ENCODE assay signal across 23 cellular contexts in genomic region chr18:46814394-46814793, GRCh38. TPM values are rescaled to one million over a fixed set of nuclear protein-coding genes. Genes with fewer than 3 reads are reported as not detected.
A peak's percentile ranks its signal among the peaks of the same experiment; 100 is the strongest.
DNase-seq lines count a peak whose midpoint lies in the region; ATAC-seq and TF ChIP-seq lines count a peak whose summit lies in the region.
"Had no signal": no experiment of that assay in that cellular context is flagged by ENCODE, and none has a peak within 500 bp of the region (broad histone marks: within the 10 kb centered on the region; RNA-seq: fewer than 3 reads in every experiment).

No MANE protein-coding gene starts in this region.

- H3K9me1 ChIP-seq in IMR-90 (ENCODE audit: insufficient read depth, low read length) = peaks cover 2% of the 10 kb centered on the region; the same call in 1 of the 2 replicates

- H2AK5ac ChIP-seq in IMR-90 (ENCODE audit: low read depth, low read length) = no peak overlapping the region

- H3K79me2 ChIP-seq in neural progenitor cell (ENCODE audit: low read depth) = no peaks in the 10 kb centered on the region

- H3K4me3 Mint-ChIP-seq in neural progenitor cell (no peak overlapping the region), type B pancreatic cell (no peak overlapping the region), Calu3 (ENCODE audit: low read depth, unreplicated experiment) (no peak overlapping the region)
- H3K4me3 Mint-ChIP-seq: CD14-positive monocyte; CD4-positive, alpha-beta T cell; CD8-positive, alpha-beta memory T cell had no signal

- POLR2A ChIA-PET in IMR-90 (lab: Charles Lee; ENCODE audit: unreplicated experiment) = no interaction called here

- no CpG with 5 or more reads among the region's 3 CpGs for WGBS in IMR-90 (ENCODE audit: extremely low coverage in 2 of 2, insufficient read length in 1 of 2), 2 experiments

- H4K8ac ChIP-seq in IMR-90 (ENCODE audit: low read depth in 2 of 2, low read length in 2 of 2) = no peak overlapping the region

- H2BK20ac ChIP-seq in IMR-90 (ENCODE audit: low read depth, low read length) = no peak overlapping the region

- in situ Hi-C loops in IMR-90 (cut with MboI; ENCODE audit: low sequenced_read_pairs) = no loop called here

- no peak overlapping the region for H3K27ac ChIP-seq in IMR-90 (ENCODE audit: insufficient read depth, low read length)
- no peak overlapping the region for H3K27ac ChIP-seq in neural progenitor cell
- H3K27ac ChIP-seq in substantia nigra (ENCODE audit: low read depth, low read length, poor library complexity, severe bottlenecking) = no peak overlapping the region
- H3K27ac ChIP-seq in coronary artery = no peak overlapping the region
- H3K27ac ChIP-seq: A549; BLaER1 treated with 17β-estradiol and CSF1 and Interleukin-3, amounts not matched to agents 10 nM and 100 nM; GM23248 had no signal

- no peak overlapping the region for H3K23ac ChIP-seq in IMR-90 (ENCODE audit: low read depth, low read length)

- H2AFZ ChIP-seq in IMR-90 (replicated peaks; ENCODE audit: low read length, poor library complexity) = no peak overlapping the region
- no peak overlapping the region for H2AFZ ChIP-seq in neural progenitor cell (replicated peaks)
- H2AFZ ChIP-seq: GM23248 had no signal

- H3K36me3 Mint-ChIP-seq in neural progenitor cell = peaks cover 4% of the 10 kb centered on the region
- H3K36me3 Mint-ChIP-seq in type B pancreatic cell = no peaks in the 10 kb centered on the region
- no peaks in the 10 kb centered on the region for H3K36me3 Mint-ChIP-seq in Calu3 (ENCODE audit: insufficient read depth, unreplicated experiment)

- H2BK15ac ChIP-seq in IMR-90 (ENCODE audit: low read depth, low read length) = no peak overlapping the region

- no peak overlapping the region for H2BK5ac ChIP-seq in IMR-90 (ENCODE audit: low read depth, low read length, poor library complexity, severe bottlenecking)

- CTCF ChIA-PET in IMR-90 (lab: Yijun Ruan, JAX) = no interaction called here
- CTCF ChIA-PET in Calu3 (lab: Charles Lee) = no interaction called here

- H3K27me3 Mint-ChIP-seq in neural progenitor cell (ENCODE audit: insufficient read depth, low read depth) = no peaks in the 10 kb centered on the region
- H3K27me3 Mint-ChIP-seq in type B pancreatic cell = no peaks in the 10 kb centered on the region
- H3K27me3 Mint-ChIP-seq in Calu3 (ENCODE audit: unreplicated experiment) = no peaks in the 10 kb centered on the region
- H3K27me3 Mint-ChIP-seq: CD4-positive, alpha-beta T cell; CD8-positive, alpha-beta memory T cell had no signal

- H4K20me1 ChIP-seq in IMR-90 (ENCODE audit: insufficient read depth, low read length) = no peaks in the 10 kb centered on the region
- H4K20me1 ChIP-seq in neural progenitor cell (ENCODE audit: low read depth) = no peaks in the 10 kb centered on the region
- H4K20me1 ChIP-seq: BLaER1 treated with 17β-estradiol and CSF1 and Interleukin-3, amounts not matched to agents 10 nM and 100 nM had no signal

- no peak overlapping the region for H3K14ac ChIP-seq in IMR-90 (replicated peaks; ENCODE audit: low read depth, low read length)

- no peak for TF ChIP-seq POLR2A in IMR-90 (IDR thresholded peaks at IDR 0.05; ENCODE audit: low read depth, low read length)

- TF ChIP-seq CTCF in IMR-90 (conservative IDR thresholded peaks at IDR 0.05; ENCODE audit: low read depth, low read length) (no peak), neural progenitor cell (IDR thresholded peaks at IDR 0.05) (no peak), type B pancreatic cell (conservative IDR thresholded peaks at IDR 0.05) (no peak), Calu3 (IDR thresholded peaks at IDR 0.05; ENCODE audit: unreplicated experiment) (no peak), coronary artery (IDR thresholded peaks at IDR 0.05) (no peak)

- H3K27me3 ChIP-seq in IMR-90 (ENCODE audit: control insufficient read depth, insufficient read depth, low read length) (no peaks in the 10 kb centered on the region), neural progenitor cell (no peaks in the 10 kb centered on the region)
- H3K27me3 ChIP-seq: BE2C; BLaER1 treated with 17β-estradiol and CSF1 and Interleukin-3, amounts not matched to agents 10 nM and 100 nM had no signal

- H3K18ac ChIP-seq in IMR-90 (ENCODE audit: low read depth, low read length) = no peak overlapping the region

- intact Hi-C loops in IMR-90 (cut with micrococcal nuclease) (no loop called here), Calu3 (cut with micrococcal nuclease; ENCODE audit: unreplicated experiment) (no loop called here)

- peak; percentile 77 for ATAC-seq in IMR-90 (ENCODE audit: low read depth)
- ATAC-seq: A549 had no signal

- no peaks in the 10 kb centered on the region for H3K79me1 ChIP-seq in IMR-90 (ENCODE audit: low read depth in 1 of 2, low read length in 2 of 2)

- no peaks in the 10 kb centered on the region for H3F3A ChIP-seq in neural progenitor cell (ENCODE audit: low read depth)

- H3K36me3 ChIP-seq in IMR-90 (ENCODE audit: control insufficient read depth, insufficient read depth, low read length) = peaks cover 2% of the 10 kb centered on the region; the same call in 1 of the 2 replicates
- H3K36me3 ChIP-seq in neural progenitor cell = no peaks in the 10 kb centered on the region
- H3K36me3 ChIP-seq: BE2C had no signal

- DNase-seq in IMR-90 (peak; percentile 6), kidney glomerular epithelial cell (lab: John Stamatoyannopoulos, UW) (peak; percentile 31), neural progenitor cell (ENCODE audit: low spot score) (peak; percentile 25), type B pancreatic cell (ENCODE audit: extremely low spot score, unreplicated experiment) (no peak), Calu3 (no peak), substantia nigra (lab: John Stamatoyannopoulos, UW) (no peak), coronary artery (ENCODE audit: low spot score) (no peak)
- DNase-seq: 8988T; ACHN; AML-193; BE2C; CD4-positive, alpha-beta T cell; CD8-positive, alpha-beta memory T cell; DMS53; DMS79 treated with DMSO at 0.1 percent for 48 hours; GF-D8; GM23248; H7; HCEC 1CT had no signal

- H3K9me3 Mint-ChIP-seq in neural progenitor cell (no peaks in the 10 kb centered on the region), type B pancreatic cell (no peaks in the 10 kb centered on the region), Calu3 (ENCODE audit: low read depth, unreplicated experiment) (no peaks in the 10 kb centered on the region)
- H3K9me3 Mint-ChIP-seq: CD14-positive monocyte; CD4-positive, alpha-beta T cell; CD8-positive, alpha-beta memory T cell had no signal

- no peak overlapping the region for H3K9ac ChIP-seq in IMR-90 (ENCODE audit: low read depth, low read length)
- H3K9ac ChIP-seq in neural progenitor cell = no peak overlapping the region
- H3K9ac ChIP-seq: BLaER1 treated with 17β-estradiol and CSF1 and Interleukin-3, amounts not matched to agents 10 nM and 100 nM; GM23248 had no signal

- no peak overlapping the region for H3K56ac ChIP-seq in IMR-90 (ENCODE audit: extremely low read depth, insufficient read depth, low read length)

- no peak overlapping the region for H3K27ac Mint-ChIP-seq in neural progenitor cell
- peak overlapping the region; percentile 14 for H3K27ac Mint-ChIP-seq in type B pancreatic cell
- no peak overlapping the region for H3K27ac Mint-ChIP-seq in Calu3 (ENCODE audit: unreplicated experiment)
- H3K27ac Mint-ChIP-seq: CD4-positive, alpha-beta T cell; CD8-positive, alpha-beta memory T cell had no signal

- no peak overlapping the region for H4K91ac ChIP-seq in IMR-90 (ENCODE audit: insufficient read depth, low read depth, low read length)

- no peak for TF ChIP-seq RAD21 in IMR-90 (IDR thresholded peaks at IDR 0.05; ENCODE audit: low read length)

- no peak overlapping the region for H3K4ac ChIP-seq in IMR-90 (ENCODE audit: low read depth, low read length)

- no peak overlapping the region for H2BK120ac ChIP-seq in IMR-90 (ENCODE audit: low read depth, low read length)

- dilution Hi-C loops in IMR-90 (cut with HindIII; ENCODE audit: low sequenced_read_pairs, unreplicated experiment) = no loop called here

- H3K4me1 ChIP-seq in IMR-90 (ENCODE audit: control insufficient read depth, insufficient read depth, low read length) (peaks cover 4% of the 10 kb centered on the region), neural progenitor cell (peaks cover 13% of the 10 kb centered on the region)
- H3K4me1 ChIP-seq: A549, BE2C had no signal

- H4K5ac ChIP-seq in IMR-90 (ENCODE audit: low read depth, low read length) = no peak overlapping the region

- no peak overlapping the region for H3K4me3 ChIP-seq in IMR-90 (ENCODE audit: insufficient read depth, low read depth, low read length)
- H3K4me3 ChIP-seq in neural progenitor cell = no peak overlapping the region
- no peak overlapping the region for H3K4me3 ChIP-seq in coronary artery
- H3K4me3 ChIP-seq: A549; BLaER1 treated with 17β-estradiol and CSF1 and Interleukin-3, amounts not matched to agents 10 nM and 100 nM; GM23248 had no signal

- BruUV-seq in IMR-90 (replicated peaks; lab: Mats Ljungman, UMichigan) = no TSS peak
- BruUV-seq in Calu3 (replicated peaks; lab: Mats Ljungman, UMichigan) = no TSS peak

- H2AK9ac ChIP-seq in IMR-90 (replicated peaks; ENCODE audit: low read depth, low read length, poor library complexity) = no peak overlapping the region

- no peaks in the 10 kb centered on the region for H3K9me3 ChIP-seq in IMR-90 (ENCODE audit: control insufficient read depth, insufficient read depth, low read length)
- H3K9me3 ChIP-seq in neural progenitor cell (ENCODE audit: low read depth) = no peaks in the 10 kb centered on the region
- H3K9me3 ChIP-seq: A549; BE2C; BLaER1 treated with 17β-estradiol and CSF1 and Interleukin-3, amounts not matched to agents 10 nM and 100 nM had no signal

- H3K4me1 Mint-ChIP-seq in neural progenitor cell (peaks cover 5% of the 10 kb centered on the region), type B pancreatic cell (ENCODE audit: unreplicated experiment) (no peaks in the 10 kb centered on the region), Calu3 (ENCODE audit: low read depth, unreplicated experiment) (no peaks in the 10 kb centered on the region)
- H3K4me1 Mint-ChIP-seq: CD14-positive monocyte; CD8-positive, alpha-beta memory T cell had no signal

- H3K4me2 ChIP-seq in IMR-90 (ENCODE audit: low read depth, low read length) (no peak overlapping the region), neural progenitor cell (no peak overlapping the region)
- H3K4me2 ChIP-seq: A549; BLaER1 treated with 17β-estradiol and CSF1 and Interleukin-3, amounts not matched to agents 10 nM and 100 nM had no signal

TF ChIP-seq in IMR-90, 13 proteins besides CTCF, POLR2A, EP300 and RAD21:
- TF ChIP-seq CHD1 (IDR thresholded peaks at IDR 0.05; ENCODE audit: low read depth, low read length) (no peak), NFE2L2 (IDR thresholded peaks at IDR 0.05; ENCODE audit: low read depth, low read length) (no peak), BHLHE40 (IDR thresholded peaks at IDR 0.05; ENCODE audit: low read depth, low read length) (no peak)

RNA-seq across cellular contexts. Expression of gene ST8SIA5, which starts 57.5 kb away (rescaled TPM):
- total RNA-seq in IMR-90 (2012; rRNA removed) = not detected in 2 replicates
- polyA plus RNA-seq in IMR-90 (2012; rRNA removed) = 0.03 TPM in 1 of 2 replicates, not detected in the other
- not detected in 2 replicates for polyA plus RNA-seq in IMR-90 (2012; cell fraction: cytosol; rRNA removed)
- 0.09 and 0.15 TPM in 2 replicates for polyA plus RNA-seq in IMR-90 (2012; cell fraction: nucleus; rRNA removed; ENCODE audit: low replicate concordance)
- 0.03 and 0.04 TPM in 2 replicates for total RNA-seq in neural progenitor cell (ENCODE audit: low replicate concordance)
- 0.94 and 1.9 TPM in 2 replicates for total RNA-seq in type B pancreatic cell (ENCODE audit: low replicate concordance)
- total RNA-seq in Calu3 (2022) = 0.02 TPM in 1 of 2 replicates, not detected in the other
- total RNA-seq: CD8-positive, alpha-beta memory T cell; G401; GM23248 had no signal
- polyA plus RNA-seq: A549, CD14-positive monocyte, GM23248 had no signal

Comparison
In these comparisons a context has a peak if more than half of its experiments do, and no peak if none do; other contexts are left out.
1. DNase-seq: peak in IMR-90 (single experiment), kidney glomerular epithelial cell (single experiment) and neural progenitor cell (single experiment); none in type B pancreatic cell (single experiment), Calu3 (single experiment), substantia nigra (0 of 49) and coronary artery (single experiment).